ENCODE assay signal across 8 cellular contexts in the genomic region with DNA sequence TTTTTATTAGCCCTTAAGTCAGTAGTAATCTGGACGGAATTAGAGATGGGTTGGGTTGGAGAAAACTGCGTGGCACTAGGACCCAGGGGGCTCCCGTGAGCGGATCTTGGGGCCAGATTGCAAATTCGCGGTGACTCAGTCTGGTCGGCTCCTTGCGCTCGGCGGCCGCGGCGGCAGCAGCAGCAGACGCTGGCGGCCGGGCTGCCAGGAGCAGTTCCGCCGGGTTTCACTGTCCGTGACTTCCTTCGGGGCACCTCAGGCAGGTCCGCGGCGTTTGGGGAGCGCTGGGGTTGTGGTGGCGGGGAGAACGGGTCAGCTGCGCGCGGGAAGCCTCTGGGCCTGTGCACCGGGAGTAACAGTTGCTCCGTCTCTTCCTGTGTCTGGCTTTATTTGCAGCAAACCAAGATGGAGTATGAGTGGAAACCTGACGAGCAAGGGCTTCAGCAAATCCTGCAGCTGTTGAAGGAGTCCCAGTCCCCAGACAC. TPM values are rescaled to one million over a fixed set of nuclear protein-coding genes. Genes with fewer than 3 reads are reported as not detected.
DNase-seq lines count a peak whose midpoint lies in the region; ATAC-seq and TF ChIP-seq lines count a peak whose summit lies in the region.

No MANE protein-coding gene starts in this region.

- H3K4me1 Mint-ChIP-seq in CD4-positive, alpha-beta T cell (ENCODE audit: low read depth), result peaks cover 85% of the 10 kb centered on the region

- peaks cover 5% of the 10 kb centered on the region for H3K36me3 ChIP-seq in effector memory CD4-positive, alpha-beta T cell (ENCODE audit: control insufficient read depth, insufficient read depth, low read length)

- peaks cover 37% of the 10 kb centered on the region for H3K36me3 Mint-ChIP-seq in CD4-positive, alpha-beta T cell (ENCODE audit: low read depth)

- peak overlapping the region; percentile 100 for H3K4me3 Mint-ChIP-seq in CD4-positive, alpha-beta T cell

- H3K9me3 ChIP-seq in CD4-positive, alpha-beta T cell (ENCODE audit: control insufficient read depth, low read length), result no peaks in the 10 kb centered on the region
- H3K9me3 ChIP-seq in effector memory CD4-positive, alpha-beta T cell (ENCODE audit: control insufficient read depth, low read length), result no peaks in the 10 kb centered on the region

- intact Hi-C loops in CD4-positive, alpha-beta T cell (cut with DNase I, micrococcal nuclease), result loop anchor here (1.0 to 10.0 kb wide), 4 partner anchors 31 to 543 kb away; a partner anchor contains a TSS

- CTCF ChIA-PET in CD4-positive, alpha-beta T cell (lab: Charles Lee), result no interaction called here

- peak overlapping the region; percentile 97 for H3K4me3 ChIP-seq in effector memory CD4-positive, alpha-beta T cell (ENCODE audit: insufficient read depth, low read depth, low read length, poor library complexity, severe bottlenecking)

- H3K27ac Mint-ChIP-seq in CD4-positive, alpha-beta T cell, result peak overlapping the region; percentile 96

- peak; percentile 68 to 83 (median 76) for DNase-seq in CD4-positive, alpha-beta T cell
- peak; percentile 93 for DNase-seq in NCI-H82 (lab: John Stamatoyannopoulos, UW)
- peak; percentile 94 for DNase-seq in activated CD8-positive, alpha-beta memory T cell treated with anti-CD3 and anti-CD28 coated beads for 24 hours
- peak; percentile 72 to 77 (median 74) for DNase-seq in effector memory CD4-positive, alpha-beta T cell
- DNase-seq in medulla oblongata (ENCODE audit: extremely low spot score), result peak; percentile 94
- peak; percentile 69 to 77 (median 76) for DNase-seq in stimulated activated CD4-positive, alpha-beta T cell treated with anti-CD3 and anti-CD28 coated beads, TNF-alpha, amount 100 ng/mL, for 48 hours (ENCODE audit: low read depth in 3 of 3)

- no peaks in the 10 kb centered on the region for H3K9me3 Mint-ChIP-seq in CD4-positive, alpha-beta T cell

- H3K27me3 Mint-ChIP-seq in CD4-positive, alpha-beta T cell, result no peaks in the 10 kb centered on the region

- TF ChIP-seq CTCF in CD4-positive, alpha-beta T cell (IDR thresholded peaks at IDR 0.05), result no peak

- H3K4me1 ChIP-seq in effector memory CD4-positive, alpha-beta T cell (ENCODE audit: control insufficient read depth, insufficient read depth, low read length, poor library complexity, severe bottlenecking), result peaks cover 25% of the 10 kb centered on the region

- POLR2A ChIA-PET in CD4-positive, alpha-beta T cell (lab: Charles Lee), result interaction anchor here (0.8 to 2.2 kb wide), 6 partner anchors 8 to 650 kb away, joined by 3 to 26 read pairs (median 4); a partner anchor contains a TSS

- ATAC-seq in CD4-positive, alpha-beta T cell (ENCODE audit: poor library complexity), result peak; percentile 79
- ATAC-seq in GM19395 (IDR thresholded peaks at IDR 0.05; ENCODE audit: unreplicated experiment), result peak; percentile 86
- ATAC-seq in HG03558 (IDR thresholded peaks at IDR 0.05; ENCODE audit: extremely low read depth, unreplicated experiment), result peak; percentile 44

- peak overlapping the region; percentile 90 for H3K27ac ChIP-seq in CD4-positive, alpha-beta T cell (ENCODE audit: low read depth, low read length)
- peak overlapping the region; percentile 83 for H3K27ac ChIP-seq in effector memory CD4-positive, alpha-beta T cell (ENCODE audit: insufficient read depth, low read length, poor library complexity, severe bottlenecking)

- H3K27me3 ChIP-seq in CD4-positive, alpha-beta T cell (ENCODE audit: control insufficient read depth, insufficient read depth, low read length), result no peaks in the 10 kb centered on the region
- H3K27me3 ChIP-seq in effector memory CD4-positive, alpha-beta T cell (replicated peaks; ENCODE audit: control insufficient read depth, insufficient read depth, low read length, poor library complexity, severe bottlenecking), result no peaks in the 10 kb centered on the region

RNA-seq across cellular contexts. Expression of a gene that starts 31.6 kb away (rescaled TPM):
- total RNA-seq in CD4-positive, alpha-beta T cell, result 10 to 100 TPM; 69.6 to 74.7 TPM

Comparison
In these comparisons a context has a peak if more than half of its experiments do, and no peak if none do; other contexts are left out.
1. Peak in every context shown above with its lines: DNase-seq, ATAC-seq, H3K4me3 ChIP-seq and H3K27ac ChIP-seq.